11 cellular contexts compared by ENCODE assay signal in genomic region chr5:34585601-34586104, GRCh38.
DNase-seq lines count a peak whose midpoint lies in the region; ATAC-seq, FAIRE-seq and TF ChIP-seq lines count a peak whose summit lies in the region.
"Had no signal": no experiment of that assay in that cellular context is flagged by ENCODE, and none has a peak within 500 bp of the region (broad histone marks: within the 10 kb centered on the region; RNA-seq: fewer than 3 reads in every experiment).

No MANE protein-coding gene starts in this region.

- H3K4me2 ChIP-seq in endothelial cell of umbilical vein (ENCODE audit: insufficient read depth, low read length) (peak overlapping the region; percentile 60), osteoblast (ENCODE audit: insufficient read depth, low read length) (peak overlapping the region; percentile 44)

- no peaks in the 10 kb centered on the region for H3K9me3 ChIP-seq in endothelial cell of umbilical vein (replicated peaks; ENCODE audit: control insufficient read depth, insufficient read depth, low read length)
- H3K9me3 ChIP-seq in osteoblast (ENCODE audit: low read depth, low read length): no peaks in the 10 kb centered on the region

- H3K79me2 ChIP-seq in endothelial cell of umbilical vein (ENCODE audit: control insufficient read depth, insufficient read depth, low read length): no peaks in the 10 kb centered on the region
- H3K79me2 ChIP-seq in osteoblast (ENCODE audit: insufficient read depth, low read length): no peaks in the 10 kb centered on the region

- H3K27ac ChIP-seq in endothelial cell of umbilical vein (ENCODE audit: insufficient read depth, low read depth, low read length) (peak overlapping the region; percentile 99), osteoblast (ENCODE audit: low read depth, low read length) (peak overlapping the region; percentile 97)

- H3K4me3 ChIP-seq in endothelial cell of umbilical vein (replicated peaks in 1 of 3; ENCODE audit: insufficient read depth in 1 of 3, low read depth in 1 of 3, low read length in 3 of 3) (peak overlapping the region in 1 of 3 experiments; percentile 21), osteoblast (ENCODE audit: insufficient read depth, low read length) (no peak overlapping the region)

- no peaks in the 10 kb centered on the region for H3K9me1 ChIP-seq in endothelial cell of umbilical vein (replicated peaks; ENCODE audit: control insufficient read depth, extremely low read depth, insufficient read depth, low read length)

- H3K36me3 ChIP-seq in endothelial cell of umbilical vein (ENCODE audit: control insufficient read depth in 2 of 2, extremely low read depth in 1 of 2, insufficient read depth in 2 of 2, low read length in 2 of 2) (no peaks in the 10 kb centered on the region), osteoblast (ENCODE audit: insufficient read depth, low read length) (no peaks in the 10 kb centered on the region)

- CTCF ChIA-PET in endothelial cell of umbilical vein (lab: Charles Lee): interaction anchor here (0.7 to 3.5 kb wide), 16 partner anchors 12 to 126 kb away, joined by 3 to 26 read pairs (median 6); partner anchors contain the start of gene RAI14

- POLR2A ChIA-PET in endothelial cell of umbilical vein (lab: Charles Lee): interaction anchor here (0.6 to 4.4 kb wide), 18 partner anchors 13 to 139 kb away, joined by 3 to 57 read pairs (median 3); partner anchors contain the start of gene RAI14

- TF ChIP-seq POLR2A in endothelial cell of umbilical vein (IDR thresholded peaks at IDR 0.05; ENCODE audit: low read depth, low read length): peak; percentile 83

- DNase-seq in EL (peak; percentile 32), NCI-H748 (lab: John Stamatoyannopoulos, UW; ENCODE audit: unreplicated experiment) (peak; percentile 80), endothelial cell of umbilical vein (ENCODE audit: low read depth, low spot score) (peak; percentile 99), osteoblast (ENCODE audit: insufficient read length, low spot score, missing footprints) (no peak), left colon (no peak), left lobe of liver (ENCODE audit: low spot score) (no peak)
- no peak for DNase-seq in effector CD4-positive, alpha-beta T cell
- DNase-seq: cerebellar nuclear complex, NCI-H1092 treated with DMSO at 0.1 percent for 48 hours, substantia nigra had no signal

- ATAC-seq in GM18511 (IDR thresholded peaks at IDR 0.05; ENCODE audit: unreplicated experiment) (no peak), left colon (no peak), left lobe of liver (no peak)

- H3K4me1 ChIP-seq in endothelial cell of umbilical vein (ENCODE audit: control insufficient read depth, extremely low read depth, insufficient read depth, low read length): peaks cover 65% of the 10 kb centered on the region
- peaks cover 29% of the 10 kb centered on the region for H3K4me1 ChIP-seq in osteoblast (ENCODE audit: insufficient read depth, low read length)

- H2AFZ ChIP-seq in endothelial cell of umbilical vein (ENCODE audit: low read depth, low read length) (no peak overlapping the region), osteoblast (ENCODE audit: low read length) (peak overlapping the region; percentile 11)

- H3K27me3 ChIP-seq in endothelial cell of umbilical vein (ENCODE audit: control insufficient read depth in 2 of 2, insufficient read depth in 2 of 2, low read length in 2 of 2): no peaks in the 10 kb centered on the region
- no peaks in the 10 kb centered on the region for H3K27me3 ChIP-seq in osteoblast (ENCODE audit: insufficient read depth, low read length)

- FAIRE-seq in endothelial cell of umbilical vein (lab: Jason Lieb, UNC): no peak

- TSS peak; percentile 79 for BruUV-seq in endothelial cell of umbilical vein (replicated peaks; lab: Mats Ljungman, UMichigan)

- intact Hi-C loops in endothelial cell of umbilical vein (cut with micrococcal nuclease): loop anchor here (1.0 to 5.0 kb wide), 11 partner anchors 13 to 202 kb away; partner anchors contain the start of gene RAI14
- intact Hi-C loops in left colon (cut with DNase I, micrococcal nuclease): no loop called here

- dilution Hi-C loops in endothelial cell of umbilical vein (cut with MboI; ENCODE audit: extremely low pct_ligation_motif_present, low sequenced_read_pairs): no loop called here

- peak overlapping the region; percentile 97 for H3K9ac ChIP-seq in endothelial cell of umbilical vein (replicated peaks; ENCODE audit: extremely low read depth, insufficient read depth, low read length)

- H4K20me1 ChIP-seq in endothelial cell of umbilical vein (replicated peaks; ENCODE audit: control insufficient read depth, extremely low read depth, insufficient read depth, low read length) (no peaks in the 10 kb centered on the region), osteoblast (ENCODE audit: insufficient read depth, low read length) (no peaks in the 10 kb centered on the region)

- TF ChIP-seq CTCF in endothelial cell of umbilical vein (IDR thresholded peaks at IDR 0.05; ENCODE audit: extremely low read depth in 1 of 2, insufficient read depth in 1 of 2, low read depth in 1 of 2, low read length in 2 of 2) (no peak), osteoblast (IDR thresholded peaks at IDR 0.05; ENCODE audit: extremely low read depth, low read depth, low read length) (no peak)

TF ChIP-seq in endothelial cell of umbilical vein, 7 proteins besides CTCF, POLR2A, EP300 and RAD21:
- TF ChIP-seq POLR2AphosphoS5 (IDR thresholded peaks at IDR 0.05; ENCODE audit: insufficient read depth, low read depth, low read length): peak; percentile 82
- no peak for TF ChIP-seq EZH2 (IDR thresholded peaks at IDR 0.05; ENCODE audit: borderline replicate concordance, low read depth, low read length, severe bottlenecking)
- peak; percentile 87 for TF ChIP-seq JUN (IDR thresholded peaks at IDR 0.05; ENCODE audit: borderline replicate concordance, insufficient read depth, insufficient read length, low read depth)
- peak; percentile 89 for TF ChIP-seq FOS (IDR thresholded peaks at IDR 0.05; ENCODE audit: borderline replicate concordance, insufficient read depth, low read length)
TF ChIP-seq in endothelial cell of umbilical vein: peak in this region for 3.

Comparison
In these comparisons a context has a peak if more than half of its experiments do, and no peak if none do; other contexts are left out.
1. DNase-seq: peak in EL (single experiment), NCI-H748 (single experiment) and endothelial cell of umbilical vein (single experiment); none in osteoblast (single experiment), effector CD4-positive, alpha-beta T cell (single experiment), left colon (0 of 2) and left lobe of liver (single experiment).